In genomic region chr10:86209726-86210125, GRCh38 we compare ENCODE assay signal across 20 cellular contexts.
A peak's percentile ranks its signal among the peaks of the same experiment; 100 is the strongest.
DNase-seq lines count a peak whose midpoint lies in the region; ATAC-seq, FAIRE-seq and TF ChIP-seq lines count a peak whose summit lies in the region.
"Had no signal": no experiment of that assay in that cellular context is flagged by ENCODE, and none has a peak within 500 bp of the region (broad histone marks: within the 10 kb centered on the region; RNA-seq: fewer than 3 reads in every experiment).

No MANE protein-coding gene starts in this region.

- no peaks in the 10 kb centered on the region for H3K36me3 Mint-ChIP-seq in activated CD8-positive, alpha-beta T cell treated with anti-CD3 and anti-CD28 coated beads for 36 hours (ENCODE audit: low read depth)
- H3K36me3 Mint-ChIP-seq: CD4-positive, CD25-positive, alpha-beta regulatory T cell; CD8-positive, alpha-beta T cell had no signal

- H4K20me1 ChIP-seq in osteoblast (ENCODE audit: insufficient read depth, low read length) = no peaks in the 10 kb centered on the region
- H4K20me1 ChIP-seq: BLaER1 had no signal

- TF ChIP-seq CTCF in kidney (IDR thresholded peaks at IDR 0.05; ENCODE audit: borderline replicate concordance, extremely low read depth, insufficient read depth) = no peak
- TF ChIP-seq CTCF in osteoblast (IDR thresholded peaks at IDR 0.05; ENCODE audit: extremely low read depth, low read depth, low read length) = no peak
- TF ChIP-seq CTCF in spleen (IDR thresholded peaks at IDR 0.05 in 8 of 11, conservative IDR thresholded peaks at IDR 0.05 in 3 of 11) = no peak
- TF ChIP-seq CTCF in GM20000 (IDR thresholded peaks at IDR 0.05; ENCODE audit: extremely low read depth, missing control alignments) = no peak
- TF ChIP-seq CTCF in activated CD8-positive, alpha-beta T cell treated with anti-CD3 and anti-CD28 coated beads for 36 hours (IDR thresholded peaks at IDR 0.05) = no peak

- H3K27ac ChIP-seq in kidney (ENCODE audit: low read depth in 2 of 2, low read length in 2 of 2) (no peak overlapping the region), osteoblast (ENCODE audit: low read depth, low read length) (no peak overlapping the region), spleen (no peak overlapping the region)
- H3K27ac ChIP-seq: BLaER1, C4-2B had no signal

- no peak for TF ChIP-seq POLR2A in spleen (IDR thresholded peaks at IDR 0.05)

- H3K27ac Mint-ChIP-seq in activated CD8-positive, alpha-beta T cell treated with anti-CD3 and anti-CD28 coated beads for 36 hours = no peak overlapping the region
- H3K27ac Mint-ChIP-seq: B cell; CD8-positive, alpha-beta T cell; HFFc6 had no signal

- 78 to 95% (median 87%) methylated on average over 1 of the region's 1 CpG for WGBS in spleen, 5 donors

- H3K4me3 Mint-ChIP-seq in activated CD8-positive, alpha-beta T cell treated with anti-CD3 and anti-CD28 coated beads for 36 hours = no peak overlapping the region
- H3K4me3 Mint-ChIP-seq: B cell; CD4-positive, CD25-positive, alpha-beta regulatory T cell; CD8-positive, alpha-beta T cell; HFFc6 had no signal

- FAIRE-seq in kidney (lab: Jason Lieb, UNC) = no peak
- FAIRE-seq: G401.6, GM12892, H54 had no signal

- no peak overlapping the region for H3K9ac ChIP-seq in kidney (ENCODE audit: low read length in 2 of 2)
- H3K9ac ChIP-seq: BLaER1 had no signal

- intact Hi-C loops in kidney (cut with DNase I) (no loop called here), spleen (cut with DNase I; ENCODE audit: low total_unique reads) (no loop called here)
- intact Hi-C loops in activated CD8-positive, alpha-beta T cell treated with anti-CD3 and anti-CD28 coated beads for 36 hours (cut with micrococcal nuclease) = no loop called here

- H3K36me3 ChIP-seq in kidney (ENCODE audit: control insufficient read depth in 1 of 2, insufficient read depth in 2 of 2, low read length in 2 of 2) (no peaks in the 10 kb centered on the region), osteoblast (ENCODE audit: insufficient read depth, low read length) (no peaks in the 10 kb centered on the region), spleen (no peaks in the 10 kb centered on the region)
- H3K36me3 ChIP-seq: BLaER1, HAP-1 had no signal

- no peaks in the 10 kb centered on the region for H3K9me3 Mint-ChIP-seq in activated CD8-positive, alpha-beta T cell treated with anti-CD3 and anti-CD28 coated beads for 36 hours
- H3K9me3 Mint-ChIP-seq: CD4-positive, CD25-positive, alpha-beta regulatory T cell; CD8-positive, alpha-beta T cell had no signal

- no peaks in the 10 kb centered on the region for H3K9me3 ChIP-seq in kidney (ENCODE audit: control insufficient read depth in 1 of 2, low read length in 2 of 2)
- H3K9me3 ChIP-seq in osteoblast (ENCODE audit: low read depth, low read length) = no peaks in the 10 kb centered on the region
- H3K9me3 ChIP-seq in spleen = no peaks in the 10 kb centered on the region
- H3K9me3 ChIP-seq: BLaER1, Caco-2, HAP-1 had no signal

- no peak overlapping the region for H3K4me2 ChIP-seq in osteoblast (ENCODE audit: insufficient read depth, low read length)
- H3K4me2 ChIP-seq: BLaER1 had no signal

- no peaks in the 10 kb centered on the region for H3K27me3 ChIP-seq in osteoblast (ENCODE audit: insufficient read depth, low read length)
- peaks cover 0 to 4% (median 0%) of the 10 kb centered on the region in 7 donors for H3K27me3 ChIP-seq in spleen (replicated peaks in 1 of 7)
- H3K27me3 ChIP-seq: BLaER1 had no signal

- POLR2A ChIA-PET in activated CD8-positive, alpha-beta T cell treated with anti-CD3 and anti-CD28 coated beads for 36 hours (lab: Charles Lee) = no interaction called here

- peak; percentile 18 for DNase-seq in kidney
- peak; percentile 30 for DNase-seq in osteoblast (ENCODE audit: insufficient read length, low spot score, missing footprints)
- peak; percentile 59 for DNase-seq in spleen
- DNase-seq in GM20000 (ENCODE audit: low spot score) = no peak
- DNase-seq in activated CD8-positive, alpha-beta T cell treated with anti-CD3 and anti-CD28 coated beads for 36 hours = no peak
- DNase-seq: Caco-2; CD4-positive, CD25-positive, alpha-beta regulatory T cell; CD8-positive, alpha-beta T cell; DMS153; DND-41; GOT3; HFFc6 had no signal

- ATAC-seq in activated CD8-positive, alpha-beta T cell treated with anti-CD3 and anti-CD28 coated beads for 36 hours = no peak
- ATAC-seq in GM21423 (IDR thresholded peaks at IDR 0.05; ENCODE audit: unreplicated experiment) = no peak
- ATAC-seq: CD8-positive, alpha-beta T cell had no signal

- no peaks in the 10 kb centered on the region for H3K4me1 Mint-ChIP-seq in activated CD8-positive, alpha-beta T cell treated with anti-CD3 and anti-CD28 coated beads for 36 hours (ENCODE audit: low read depth)
- H3K4me1 Mint-ChIP-seq: B cell; CD4-positive, CD25-positive, alpha-beta regulatory T cell had no signal

- H3K4me3 ChIP-seq in kidney (ENCODE audit: low read length in 2 of 2) (no peak overlapping the region), osteoblast (ENCODE audit: insufficient read depth, low read length) (no peak overlapping the region), spleen (no peak overlapping the region)
- H3K4me3 ChIP-seq: BLaER1, HAP-1 had no signal

- H3K4me1 ChIP-seq in kidney (ENCODE audit: control insufficient read depth in 1 of 2, insufficient read depth in 1 of 2, low read depth in 1 of 2, low read length in 2 of 2) (no peaks in the 10 kb centered on the region), osteoblast (ENCODE audit: insufficient read depth, low read length) (no peaks in the 10 kb centered on the region), spleen (no peaks in the 10 kb centered on the region)
- H3K4me1 ChIP-seq: BLaER1, Caco-2, HAP-1 had no signal

- no peak overlapping the region for H2AFZ ChIP-seq in osteoblast (ENCODE audit: low read length)

- no peaks in the 10 kb centered on the region for H3K27me3 Mint-ChIP-seq in activated CD8-positive, alpha-beta T cell treated with anti-CD3 and anti-CD28 coated beads for 36 hours
- H3K27me3 Mint-ChIP-seq: B cell; CD4-positive, CD25-positive, alpha-beta regulatory T cell had no signal

- no peaks in the 10 kb centered on the region for H3K79me2 ChIP-seq in osteoblast (ENCODE audit: insufficient read depth, low read length)

- CTCF ChIA-PET in activated CD8-positive, alpha-beta T cell treated with anti-CD3 and anti-CD28 coated beads for 36 hours (lab: Charles Lee) = no interaction called here

Comparison
In these comparisons a context has a peak if more than half of its experiments do, and no peak if none do; other contexts are left out.
1. DNase-seq: peak in kidney (single experiment), osteoblast (single experiment) and spleen (single experiment); none in GM20000 (single experiment) and activated CD8-positive, alpha-beta T cell treated with anti-CD3 and anti-CD28 coated beads for 36 hours (single experiment).